In genomic region chr2:9657731-9658130, GRCh38 we compare ENCODE assay signal across 1 cellular context.
TF ChIP-seq lines count a peak whose summit lies in the region.

No MANE protein-coding gene starts in this region.

TF ChIP-seq in HCT116, 20 proteins besides CTCF, POLR2A, EP300 and RAD21:
- TF ChIP-seq, protein P1, sequence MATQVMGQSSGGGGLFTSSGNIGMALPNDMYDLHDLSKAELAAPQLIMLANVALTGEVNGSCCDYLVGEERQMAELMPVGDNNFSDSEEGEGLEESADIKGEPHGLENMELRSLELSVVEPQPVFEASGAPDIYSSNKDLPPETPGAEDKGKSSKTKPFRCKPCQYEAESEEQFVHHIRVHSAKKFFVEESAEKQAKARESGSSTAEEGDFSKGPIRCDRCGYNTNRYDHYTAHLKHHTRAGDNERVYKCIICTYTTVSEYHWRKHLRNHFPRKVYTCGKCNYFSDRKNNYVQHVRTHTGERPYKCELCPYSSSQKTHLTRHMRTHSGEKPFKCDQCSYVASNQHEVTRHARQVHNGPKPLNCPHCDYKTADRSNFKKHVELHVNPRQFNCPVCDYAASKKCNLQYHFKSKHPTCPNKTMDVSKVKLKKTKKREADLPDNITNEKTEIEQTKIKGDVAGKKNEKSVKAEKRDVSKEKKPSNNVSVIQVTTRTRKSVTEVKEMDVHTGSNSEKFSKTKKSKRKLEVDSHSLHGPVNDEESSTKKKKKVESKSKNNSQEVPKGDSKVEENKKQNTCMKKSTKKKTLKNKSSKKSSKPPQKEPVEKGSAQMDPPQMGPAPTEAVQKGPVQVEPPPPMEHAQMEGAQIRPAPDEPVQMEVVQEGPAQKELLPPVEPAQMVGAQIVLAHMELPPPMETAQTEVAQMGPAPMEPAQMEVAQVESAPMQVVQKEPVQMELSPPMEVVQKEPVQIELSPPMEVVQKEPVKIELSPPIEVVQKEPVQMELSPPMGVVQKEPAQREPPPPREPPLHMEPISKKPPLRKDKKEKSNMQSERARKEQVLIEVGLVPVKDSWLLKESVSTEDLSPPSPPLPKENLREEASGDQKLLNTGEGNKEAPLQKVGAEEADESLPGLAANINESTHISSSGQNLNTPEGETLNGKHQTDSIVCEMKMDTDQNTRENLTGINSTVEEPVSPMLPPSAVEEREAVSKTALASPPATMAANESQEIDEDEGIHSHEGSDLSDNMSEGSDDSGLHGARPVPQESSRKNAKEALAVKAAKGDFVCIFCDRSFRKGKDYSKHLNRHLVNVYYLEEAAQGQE (IDR thresholded peaks at IDR 0.05; ENCODE audit: low read depth), result no peak
- TF ChIP-seq SIN3A (IDR thresholded peaks at IDR 0.05; ENCODE audit: low read depth) (no peak), FOSL1 (IDR thresholded peaks at IDR 0.05; ENCODE audit: low read depth) (no peak), ZFX (IDR thresholded peaks at IDR 0.05) (no peak)
TF ChIP-seq in HCT116: peak in this region for 0.
